In the genomic region with DNA sequence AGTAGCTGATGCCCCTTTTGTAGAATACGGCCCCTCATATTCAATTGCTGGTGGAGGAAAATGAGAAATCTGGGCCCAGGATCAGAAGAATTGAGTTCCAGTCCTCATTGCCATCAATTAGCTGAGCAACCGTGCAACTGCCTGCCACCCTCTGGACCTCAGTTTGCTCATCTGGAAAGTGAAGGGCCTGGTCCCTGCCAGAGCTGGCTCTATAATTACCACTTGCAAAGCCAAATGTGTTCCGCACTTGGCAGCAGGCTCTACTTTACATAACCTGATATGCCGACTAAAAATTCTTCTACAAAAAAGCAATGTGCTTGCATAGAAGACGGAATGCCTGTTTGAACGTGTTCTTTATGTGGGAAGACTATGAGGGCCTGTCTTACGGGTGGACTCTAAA, we compare ENCODE assay signal across 23 cellular contexts. TPM values are rescaled to one million over a fixed set of nuclear protein-coding genes. Genes with fewer than 3 reads are reported as not detected.
"Had no signal": no experiment of that assay in that cellular context is flagged by ENCODE, and none has a peak within 500 bp of the region (broad histone marks: within the 10 kb centered on the region; RNA-seq: fewer than 3 reads in every experiment).

No MANE protein-coding gene starts in this region.

- H3K27ac ChIP-seq: adrenal gland, breast epithelium, Peyer's patch, RWPE1 had no signal

- H3K36me3 ChIP-seq: adrenal gland, breast epithelium, Peyer's patch had no signal

- ATAC-seq: activated CD4-positive, CD25-positive, alpha-beta regulatory T cell treated with anti-CD3 and anti-CD28 coated beads, Interleukin-2, amount 50 U/mL, for 24 hours; activated CD8-positive, alpha-beta T cell treated with anti-CD3 and anti-CD28 coated beads for 36 hours; activated T-cell treated with anti-CD3 and anti-CD28 coated beads, Interleukin-2, amount 50 U/mL, for 72 hours had no signal

- H3K27me3 ChIP-seq: adrenal gland, breast epithelium, Peyer's patch had no signal

- DNase-seq: activated CD4-positive, alpha-beta T cell treated with anti-CD3 and anti-CD28 coated beads for 4 hours; activated CD8-positive, alpha-beta memory T cell treated with anti-CD3 and anti-CD28 coated beads, Interleukin-2, amount 50 U/mL, for 4 hours; activated CD8-positive, alpha-beta T cell treated with anti-CD3 and anti-CD28 coated beads for 36 hours; activated gamma-delta T cell treated with Interleukin-2 at 50 U/mL for 16 hours; activated naive CD4-positive, alpha-beta T cell treated with anti-CD3 and anti-CD28 coated beads, Interleukin-2, amount 10 ng/mL, durations not matched to agents 7 days and 5 days; activated naive CD8-positive, alpha-beta T cell treated with anti-CD3 and anti-CD28 coated beads, Interleukin-2, amount 10 ng/mL, durations not matched to agents 7 days and 5 days; activated T-cell treated with anti-CD3 and anti-CD28 coated beads, Interleukin-2, amount 50 U/mL, for 72 hours; adrenal gland; central memory CD4-positive, alpha-beta T cell; Kasumi-1; KBM-7; NCI-H1048; NCI-H1930; NCI-H2171; NCI-H2227 treated with DMSO at 0.1 percent for 48 hours; NCI-H526; NCI-H82; Peyer's patch; SHP77 treated with DMSO at 0.1 percent for 48 hours had no signal

- H3K4me1 ChIP-seq: breast epithelium, Peyer's patch had no signal

- H3K9me3 ChIP-seq: adrenal gland, breast epithelium, Peyer's patch had no signal

- H3K4me3 ChIP-seq: adrenal gland, breast epithelium, Peyer's patch had no signal

RNA-seq across cellular contexts. Expression of gene MUC13, which starts 38.8 kb away (rescaled TPM):
- total RNA-seq: activated CD8-positive, alpha-beta T cell treated with anti-CD3 and anti-CD28 coated beads for 36 hours; activated naive CD8-positive, alpha-beta T cell treated with anti-CD3 and anti-CD28 coated beads, Interleukin-2, amount 10 ng/mL, durations not matched to agents 7 days and 5 days; activated T-cell treated with anti-CD3 and anti-CD28 coated beads, Interleukin-2, amount 50 U/mL, for 72 hours; activated T-helper 2 cell treated with anti-CD3 and anti-CD28 coated beads, Interferon-gamma antibody, Interleukin-2, Interleukin-4, amounts not matched to agents 10 μg/mL and 5 μg/mL and 100 μg/mL, durations not matched to agents 14 hours and 24 hours and 36 hours had no signal
